22 cellular contexts compared by ENCODE assay signal in genomic region chr16:12186774-12187335, GRCh38.
DNase-seq lines count a peak whose midpoint lies in the region; ATAC-seq, FAIRE-seq and TF ChIP-seq lines count a peak whose summit lies in the region.
"Had no signal": no experiment of that assay in that cellular context is flagged by ENCODE, and none has a peak within 500 bp of the region (broad histone marks: within the 10 kb centered on the region; RNA-seq: fewer than 3 reads in every experiment).

No MANE protein-coding gene starts in this region.

- H3K36me3 ChIP-seq in bronchial epithelial cell (ENCODE audit: control insufficient read depth, insufficient read depth, low read length) (no peaks in the 10 kb centered on the region), lung (ENCODE audit: control insufficient read depth in 2 of 2, insufficient read depth in 2 of 2, low read length in 2 of 2) (no peaks in the 10 kb centered on the region), MM.1S (replicated peaks; ENCODE audit: insufficient read depth, low read length) (no peaks in the 10 kb centered on the region)
- H3K36me3 ChIP-seq: lower lobe of right lung, tibial nerve had no signal

- H3F3A ChIP-seq in MM.1S (ENCODE audit: insufficient read depth, low read length), result no peaks in the 10 kb centered on the region

- H3K27me3 ChIP-seq in bronchial epithelial cell (ENCODE audit: control insufficient read depth, insufficient read depth, low read length) (no peaks in the 10 kb centered on the region), lung (ENCODE audit: control insufficient read depth, insufficient read depth) (no peaks in the 10 kb centered on the region), MM.1S (replicated peaks; ENCODE audit: insufficient read depth, low read length) (no peaks in the 10 kb centered on the region)
- H3K27me3 ChIP-seq: foreskin keratinocyte, tibial nerve had no signal

- no peak overlapping the region for H3K9ac ChIP-seq in MM.1S (ENCODE audit: low read length)

- peaks cover 26% of the 10 kb centered on the region for H3K4me1 Mint-ChIP-seq in Calu3 (ENCODE audit: low read depth, unreplicated experiment)
- H3K4me1 Mint-ChIP-seq: activated naive CD8-positive, alpha-beta T cell treated with anti-CD3 and anti-CD28 coated beads, Interleukin-2, amount 50 U/mL, for 24 hours had no signal

- no peaks in the 10 kb centered on the region for H3K27me3 Mint-ChIP-seq in Calu3 (ENCODE audit: unreplicated experiment)
- H3K27me3 Mint-ChIP-seq: activated naive CD8-positive, alpha-beta T cell treated with anti-CD3 and anti-CD28 coated beads, Interleukin-2, amount 50 U/mL, for 24 hours; activated T-helper 17 cell treated with anti-CD3 and anti-CD28 coated beads, Interleukin-2, amount 50 U/mL, for 72 hours; B cell; IgD-negative memory B cell had no signal

- BruUV-seq in Calu3 (replicated peaks; lab: Mats Ljungman, UMichigan), result no TSS peak

- FAIRE-seq in bronchial epithelial cell (lab: Jason Lieb, UNC), result peak; percentile 36
- FAIRE-seq: D721Med had no signal

- no peak overlapping the region for H2AFZ ChIP-seq in MM.1S (ENCODE audit: low read length)

- no peak overlapping the region for H3K27ac Mint-ChIP-seq in Calu3 (ENCODE audit: unreplicated experiment)
- H3K27ac Mint-ChIP-seq: activated naive CD8-positive, alpha-beta T cell treated with anti-CD3 and anti-CD28 coated beads, Interleukin-2, amount 50 U/mL, for 24 hours; activated T-helper 17 cell treated with anti-CD3 and anti-CD28 coated beads, Interleukin-2, amount 50 U/mL, for 72 hours; B cell; IgD-negative memory B cell; nephron progenitor cell had no signal

- peak; percentile 13 for DNase-seq in Calu3
- DNase-seq in LNCaP clone FGC (ENCODE audit: low read depth), result peak; percentile 33
- peak; percentile 2 for DNase-seq in bronchial epithelial cell (ENCODE audit: low read depth)
- no peak for DNase-seq in lung (ENCODE audit: low spot score)
- DNase-seq in MM.1S, result no peak
- DNase-seq in AML-193 (lab: John Stamatoyannopoulos, UW), result no peak
- no peak for DNase-seq in NCI-H345 treated with DMSO at 0.1 percent for 48 hours (lab: John Stamatoyannopoulos, UW; ENCODE audit: unreplicated experiment)
- DNase-seq in AG08395 (ENCODE audit: low spot score), result no peak
- DNase-seq: activated CD4-positive, CD25-positive, alpha-beta regulatory T cell; activated naive CD8-positive, alpha-beta T cell treated with anti-CD3 and anti-CD28 coated beads, Interleukin-2, amount 50 U/mL, for 24 hours; foreskin keratinocyte; GOT3; lower lobe of right lung; nephron progenitor cell; psoas muscle; stimulated activated CD4-positive, alpha-beta T cell treated with anti-CD3 and anti-CD28 coated beads, Interleukin-15, amount 100 ng/mL, for 24 hours; stimulated activated naive CD4-positive, alpha-beta T cell had no signal

- no peaks in the 10 kb centered on the region for H3K9me2 ChIP-seq in MM.1S (replicated peaks; ENCODE audit: insufficient read depth, low read length)

- H3K79me2 ChIP-seq in MM.1S (ENCODE audit: low read length), result peaks cover 36% of the 10 kb centered on the region

- TF ChIP-seq CTCF in Calu3 (IDR thresholded peaks at IDR 0.05; ENCODE audit: unreplicated experiment) (no peak), LNCaP clone FGC (IDR thresholded peaks at IDR 0.05; ENCODE audit: control insufficient read depth, extremely low read depth, insufficient read depth) (no peak), bronchial epithelial cell (IDR thresholded peaks at IDR 0.05; ENCODE audit: insufficient read depth, low read length, severe bottlenecking) (no peak), lung (IDR thresholded peaks at IDR 0.05; ENCODE audit: control extremely low read depth, extremely low read depth) (no peak), MM.1S (IDR thresholded peaks at IDR 0.05; ENCODE audit: low read length) (no peak)

- H4K20me1 ChIP-seq in MM.1S (ENCODE audit: insufficient read depth, low read length), result no peaks in the 10 kb centered on the region

- CTCF ChIA-PET in Calu3 (lab: Charles Lee), result no interaction called here

- peaks cover 2% of the 10 kb centered on the region for H3K9me3 Mint-ChIP-seq in Calu3 (ENCODE audit: low read depth, unreplicated experiment)
- H3K9me3 Mint-ChIP-seq: activated naive CD8-positive, alpha-beta T cell treated with anti-CD3 and anti-CD28 coated beads, Interleukin-2, amount 50 U/mL, for 24 hours; activated T-helper 17 cell treated with anti-CD3 and anti-CD28 coated beads, Interleukin-2, amount 50 U/mL, for 72 hours; IgD-negative memory B cell; nephron progenitor cell had no signal

- H3K27ac ChIP-seq in lung (ENCODE audit: low read depth in 1 of 2, low read length in 1 of 2), result no peak overlapping the region
- H3K27ac ChIP-seq in MM.1S (ENCODE audit: low read length), result no peak overlapping the region
- H3K27ac ChIP-seq: foreskin keratinocyte, lower lobe of right lung, psoas muscle, tibial nerve had no signal

- WGBS in lung, 2 donors, result 77 to 89% methylated on average over 6 of the region's 6 CpGs

- ATAC-seq in lung (ENCODE audit: insufficient read depth, low FRiP score), result peak; percentile 15
- ATAC-seq: activated naive CD8-positive, alpha-beta T cell treated with anti-CD3 and anti-CD28 coated beads, Interleukin-2, amount 50 U/mL, for 24 hours; activated T-helper 17 cell treated with anti-CD3 and anti-CD28 coated beads, Interleukin-2, amount 50 U/mL, for 72 hours; foreskin keratinocyte; psoas muscle had no signal

- H3K4me2 ChIP-seq in MM.1S (ENCODE audit: low read depth, low read length), result no peak overlapping the region

- intact Hi-C loops in Calu3 (cut with micrococcal nuclease; ENCODE audit: unreplicated experiment), result no loop called here

- H3K4me3 ChIP-seq in LNCaP clone FGC (ENCODE audit: low read depth, low read length), result no peak overlapping the region
- H3K4me3 ChIP-seq in bronchial epithelial cell (ENCODE audit: low read depth, low read length), result no peak overlapping the region
- no peak overlapping the region for H3K4me3 ChIP-seq in lung
- H3K4me3 ChIP-seq in MM.1S (ENCODE audit: low read length), result no peak overlapping the region
- H3K4me3 ChIP-seq: lower lobe of right lung, psoas muscle, tibial nerve had no signal

- no peaks in the 10 kb centered on the region for H3K36me3 Mint-ChIP-seq in Calu3 (ENCODE audit: insufficient read depth, unreplicated experiment)
- H3K36me3 Mint-ChIP-seq: IgD-negative memory B cell had no signal

- no peaks in the 10 kb centered on the region for H3K9me3 ChIP-seq in lung (ENCODE audit: control insufficient read depth in 2 of 2, insufficient read depth in 1 of 2, low read length in 1 of 2)
- H3K9me3 ChIP-seq in MM.1S (replicated peaks; ENCODE audit: insufficient read depth, low read length), result no peaks in the 10 kb centered on the region
- H3K9me3 ChIP-seq: lower lobe of right lung, psoas muscle, tibial nerve had no signal

- H3K4me3 Mint-ChIP-seq in Calu3 (ENCODE audit: low read depth, unreplicated experiment), result no peak overlapping the region
- H3K4me3 Mint-ChIP-seq: activated naive CD8-positive, alpha-beta T cell treated with anti-CD3 and anti-CD28 coated beads, Interleukin-2, amount 50 U/mL, for 24 hours; activated T-helper 17 cell treated with anti-CD3 and anti-CD28 coated beads, Interleukin-2, amount 50 U/mL, for 72 hours; B cell; IgD-negative memory B cell; nephron progenitor cell had no signal

- peaks cover 0 to 10% of the 10 kb centered on the region in 2 donors for H3K4me1 ChIP-seq in lung (ENCODE audit: control insufficient read depth in 2 of 2, insufficient read depth in 2 of 2, low read length in 2 of 2)
- H3K4me1 ChIP-seq in MM.1S (ENCODE audit: low read length), result no peaks in the 10 kb centered on the region

Comparison
In these comparisons a context has a peak if more than half of its experiments do, and no peak if none do; other contexts are left out.
1. DNase-seq: peak in Calu3 (single experiment), LNCaP clone FGC (single experiment) and bronchial epithelial cell (single experiment); none in lung (single experiment), MM.1S (single experiment), AML-193 (0 of 2), NCI-H345 treated with DMSO at 0.1 percent for 48 hours (single experiment) and AG08395 (single experiment).